1 cellular context compared by ENCODE assay signal in genomic region chr13:23654111-23655110, GRCh38.
TF ChIP-seq lines count a peak whose summit lies in the region.

No MANE protein-coding gene starts in this region.

TF ChIP-seq in HepG2, 621 proteins besides CTCF, POLR2A, EP300 and RAD21 (continued from another document and continues in another):
- TF ChIP-seq ZBTB4 (CRISPR knock-in tag; IDR thresholded peaks at IDR 0.05; ENCODE audit: borderline replicate concordance): no peak
- TF ChIP-seq NFYC (CRISPR knock-in tag; IDR thresholded peaks at IDR 0.05): no peak
- no peak for TF ChIP-seq U2AF1 (optimal IDR thresholded peaks at IDR 0.05; ENCODE audit: low read depth, low read length)
- peak; percentile 67 for TF ChIP-seq SAP130 (CRISPR knock-in tag; IDR thresholded peaks at IDR 0.05; ENCODE audit: low read depth)
- no peak for TF ChIP-seq NR2F6 (IDR thresholded peaks at IDR 0.05)
- no peak for TF ChIP-seq NR2F6 (CRISPR knock-in tag; IDR thresholded peaks at IDR 0.05)
- TF ChIP-seq EZH2 (conservative IDR thresholded peaks at IDR 0.05; ENCODE audit: low read depth, low read length): no peak
- TF ChIP-seq ZNF329 (CRISPR knock-in tag; IDR thresholded peaks at IDR 0.05; ENCODE audit: low read depth): no peak
- no peak for TF ChIP-seq CBX2 (IDR thresholded peaks at IDR 0.05; ENCODE audit: low read depth, low read length)
- TF ChIP-seq CBX2 (CRISPR knock-in tag; IDR thresholded peaks at IDR 0.05; ENCODE audit: low read depth): no peak
- TF ChIP-seq ZNF605 (CRISPR knock-in tag; IDR thresholded peaks at IDR 0.05): no peak
- no peak for TF ChIP-seq ZNF3 (CRISPR knock-in tag; IDR thresholded peaks at IDR 0.05)
- 0 out of 2 replicates have a peak, but pooled peaks have one; percentile 29 for TF ChIP-seq ZNF441 (CRISPR knock-in tag; IDR thresholded peaks at IDR 0.05; ENCODE audit: borderline replicate concordance)
- no peak for TF ChIP-seq DPF2 (CRISPR knock-in tag; IDR thresholded peaks at IDR 0.05; ENCODE audit: borderline replicate concordance, low read depth)
- TF ChIP-seq ARID4A (CRISPR knock-in tag; IDR thresholded peaks at IDR 0.05; ENCODE audit: borderline replicate concordance): peak; percentile 32; the same call in 1 of the 2 replicates
- TF ChIP-seq ZNF629 (CRISPR knock-in tag; conservative IDR thresholded peaks at IDR 0.05): no peak
- TF ChIP-seq SNRNP70 (IDR thresholded peaks at IDR 0.05; ENCODE audit: low read depth, low read length): no peak
- TF ChIP-seq TOE1 (CRISPR knock-in tag; IDR thresholded peaks at IDR 0.05): no peak
- no peak for TF ChIP-seq ZNF546 (CRISPR knock-in tag; conservative IDR thresholded peaks at IDR 0.05)
- TF ChIP-seq HMGA1 (CRISPR knock-in tag; conservative IDR thresholded peaks at IDR 0.05): no peak
- TF ChIP-seq ATF4 (CRISPR knock-in tag; IDR thresholded peaks at IDR 0.05): peak in 1 of 2 experiments; percentile 24; a peak in 1 of 4 replicates
- TF ChIP-seq PRMT3 (CRISPR knock-in tag; IDR thresholded peaks at IDR 0.05; ENCODE audit: borderline replicate concordance, low read depth): no peak
- TF ChIP-seq PBX2 (CRISPR knock-in tag; IDR thresholded peaks at IDR 0.05): no peak
- TF ChIP-seq HNF4G (IDR thresholded peaks at IDR 0.05; ENCODE audit: borderline replicate concordance, low read depth, low read length): peak; percentile 44
- peak; percentile 55; the same call in 1 of the 2 replicates for TF ChIP-seq HNF4G (CRISPR knock-in tag; IDR thresholded peaks at IDR 0.05; ENCODE audit: borderline replicate concordance, low read depth)
- TF ChIP-seq FOXA3 (CRISPR knock-in tag; IDR thresholded peaks at IDR 0.05): peak; percentile 75
- TF ChIP-seq ZNF10 (CRISPR knock-in tag; IDR thresholded peaks at IDR 0.05; ENCODE audit: borderline replicate concordance, low read depth): no peak
- no peak for TF ChIP-seq PRDM10 (CRISPR knock-in tag; IDR thresholded peaks at IDR 0.05; ENCODE audit: low read depth)
- TF ChIP-seq FOXO4 (CRISPR knock-in tag; conservative IDR thresholded peaks at IDR 0.05): no peak
- 0 out of 2 replicates have a peak, but pooled peaks have one; percentile 6 for TF ChIP-seq SP5 (CRISPR knock-in tag; IDR thresholded peaks at IDR 0.05; ENCODE audit: borderline replicate concordance, low read depth)
- no peak for TF ChIP-seq SOX13 (IDR thresholded peaks at IDR 0.05)
- TF ChIP-seq SOX13 (CRISPR knock-in tag; conservative IDR thresholded peaks at IDR 0.05 in 1 of 2, IDR thresholded peaks at IDR 0.05 in 1 of 2): peak in 1 of 2 experiments; percentile 53; a peak in 2 of 4 replicates
- peak; percentile 73 for TF ChIP-seq ARID5B (CRISPR knock-in tag; IDR thresholded peaks at IDR 0.05)
- TF ChIP-seq ZNF431 (CRISPR knock-in tag; IDR thresholded peaks at IDR 0.05; ENCODE audit: borderline replicate concordance, low read depth): no peak
- TF ChIP-seq TRAFD1 (CRISPR knock-in tag; IDR thresholded peaks at IDR 0.05; ENCODE audit: borderline replicate concordance): no peak
- TF ChIP-seq ATF1 (CRISPR knock-in tag; IDR thresholded peaks at IDR 0.05): no peak
- peak; percentile 90 for TF ChIP-seq HNF4A (CRISPR knock-in tag; IDR thresholded peaks at IDR 0.05)
- TF ChIP-seq RARA (CRISPR knock-in tag; IDR thresholded peaks at IDR 0.05): peak; percentile 25; the same call in 1 of the 2 replicates
- TF ChIP-seq HNRNPUL1 (IDR thresholded peaks at IDR 0.05; ENCODE audit: low read depth, low read length): no peak
- no peak for TF ChIP-seq KLF15 (CRISPR knock-in tag; IDR thresholded peaks at IDR 0.05; ENCODE audit: borderline replicate concordance)
- no peak for TF ChIP-seq RBM39 (IDR thresholded peaks at IDR 0.05; ENCODE audit: low read depth, low read length, poor library complexity, severe bottlenecking)
- TF ChIP-seq AKAP8 (CRISPR knock-in tag; IDR thresholded peaks at IDR 0.05): no peak
